9 cellular contexts compared by ENCODE assay signal in genomic region chrX:110180928-110181310, GRCh38.
A peak's percentile ranks its signal among the peaks of the same experiment; 100 is the strongest.
DNase-seq lines count a peak whose midpoint lies in the region; ATAC-seq lines count a peak whose summit lies in the region.
"Had no signal": no experiment of that assay in that cellular context is flagged by ENCODE, and none has a peak within 500 bp of the region (broad histone marks: within the 10 kb centered on the region; RNA-seq: fewer than 3 reads in every experiment).

No MANE protein-coding gene starts in this region.

- peaks cover 3% of the 10 kb centered on the region for H3K27me3 ChIP-seq in skeletal muscle satellite cell (ENCODE audit: control insufficient read depth, insufficient read depth, low read length)
- H3K27me3 ChIP-seq: hepatocyte had no signal

- H3K9me3 ChIP-seq in T-helper 17 cell (ENCODE audit: control insufficient read depth, low read length, poor library complexity, severe bottlenecking): no peaks in the 10 kb centered on the region
- no peaks in the 10 kb centered on the region for H3K9me3 ChIP-seq in skeletal muscle satellite cell (replicated peaks; ENCODE audit: low read length)

- H3K9ac ChIP-seq in skeletal muscle satellite cell (ENCODE audit: low read depth, low read length): peak overlapping the region; percentile 28

- H3K27ac Mint-ChIP-seq in T-helper 17 cell: peak overlapping the region; percentile 27
- no peak overlapping the region for H3K27ac Mint-ChIP-seq in activated CD4-positive, alpha-beta T cell treated with anti-CD3 and anti-CD28 coated beads, Interleukin-2, amount 10 ng/mL, durations not matched to agents 24 days and 14 days

- peak overlapping the region; percentile 71 for H3K4me2 ChIP-seq in skeletal muscle satellite cell (ENCODE audit: low read length)
- H3K4me2 ChIP-seq: hepatocyte had no signal

- H3K36me3 ChIP-seq in skeletal muscle satellite cell (ENCODE audit: insufficient read depth, low read length): no peaks in the 10 kb centered on the region

- peaks cover 5% of the 10 kb centered on the region for H3K4me1 Mint-ChIP-seq in T-helper 17 cell
- H3K4me1 Mint-ChIP-seq in activated CD4-positive, alpha-beta T cell treated with anti-CD3 and anti-CD28 coated beads, Interleukin-2, amount 10 ng/mL, durations not matched to agents 24 days and 14 days: peaks cover 10% of the 10 kb centered on the region

- H3K4me3 ChIP-seq in skeletal muscle satellite cell (ENCODE audit: low read length): peak overlapping the region; percentile 36
- H3K4me3 ChIP-seq: hepatocyte had no signal

- no peak overlapping the region for H3K4me3 Mint-ChIP-seq in T-helper 17 cell
- H3K4me3 Mint-ChIP-seq in activated CD4-positive, alpha-beta T cell treated with anti-CD3 and anti-CD28 coated beads, Interleukin-2, amount 10 ng/mL, durations not matched to agents 24 days and 14 days: no peak overlapping the region

- no peak for DNase-seq in T-helper 17 cell
- DNase-seq in left colon: no peak
- no peak for DNase-seq in NCI-H146 treated with DMSO at 0.1 percent for 48 hours (lab: John Stamatoyannopoulos, UW; ENCODE audit: unreplicated experiment)
- DNase-seq in activated CD4-positive, alpha-beta T cell treated with anti-CD3 and anti-CD28 coated beads, Interleukin-2, amount 10 ng/mL, durations not matched to agents 24 days and 14 days: no peak
- DNase-seq in Kasumi-1 (lab: John Stamatoyannopoulos, UW): no peak

- no peaks in the 10 kb centered on the region for H3K36me3 Mint-ChIP-seq in T-helper 17 cell (ENCODE audit: low read depth)
- H3K36me3 Mint-ChIP-seq in activated CD4-positive, alpha-beta T cell treated with anti-CD3 and anti-CD28 coated beads, Interleukin-2, amount 10 ng/mL, durations not matched to agents 24 days and 14 days (ENCODE audit: low read depth): peaks cover 9% of the 10 kb centered on the region

- no peaks in the 10 kb centered on the region for H3K27me3 Mint-ChIP-seq in T-helper 17 cell
- no peaks in the 10 kb centered on the region for H3K27me3 Mint-ChIP-seq in activated CD4-positive, alpha-beta T cell treated with anti-CD3 and anti-CD28 coated beads, Interleukin-2, amount 10 ng/mL, durations not matched to agents 24 days and 14 days

- ATAC-seq in GM19023 (IDR thresholded peaks at IDR 0.05; ENCODE audit: unreplicated experiment): peak; percentile 69
- ATAC-seq in HG02938 (IDR thresholded peaks at IDR 0.05; ENCODE audit: unreplicated experiment): peak; percentile 77
- no peak for ATAC-seq in T-helper 17 cell
- no peak for ATAC-seq in left colon

- peaks cover 18% of the 10 kb centered on the region for H3K4me1 ChIP-seq in skeletal muscle satellite cell (ENCODE audit: control insufficient read depth, insufficient read depth, low read length)

- intact Hi-C loops in left colon (cut with DNase I, micrococcal nuclease): no loop called here
- intact Hi-C loops in activated CD4-positive, alpha-beta T cell treated with anti-CD3 and anti-CD28 coated beads, Interleukin-2, amount 10 ng/mL, durations not matched to agents 24 days and 14 days (cut with micrococcal nuclease): no loop called here

- H3K9me3 Mint-ChIP-seq in activated CD4-positive, alpha-beta T cell treated with anti-CD3 and anti-CD28 coated beads, Interleukin-2, amount 10 ng/mL, durations not matched to agents 24 days and 14 days: no peaks in the 10 kb centered on the region

Comparison
In these comparisons a context has a peak if more than half of its experiments do, and no peak if none do; other contexts are left out.
1. ATAC-seq: peak in GM19023 (single experiment) and HG02938 (single experiment); none in T-helper 17 cell (single experiment) and left colon (single experiment).